In the genomic region with DNA sequence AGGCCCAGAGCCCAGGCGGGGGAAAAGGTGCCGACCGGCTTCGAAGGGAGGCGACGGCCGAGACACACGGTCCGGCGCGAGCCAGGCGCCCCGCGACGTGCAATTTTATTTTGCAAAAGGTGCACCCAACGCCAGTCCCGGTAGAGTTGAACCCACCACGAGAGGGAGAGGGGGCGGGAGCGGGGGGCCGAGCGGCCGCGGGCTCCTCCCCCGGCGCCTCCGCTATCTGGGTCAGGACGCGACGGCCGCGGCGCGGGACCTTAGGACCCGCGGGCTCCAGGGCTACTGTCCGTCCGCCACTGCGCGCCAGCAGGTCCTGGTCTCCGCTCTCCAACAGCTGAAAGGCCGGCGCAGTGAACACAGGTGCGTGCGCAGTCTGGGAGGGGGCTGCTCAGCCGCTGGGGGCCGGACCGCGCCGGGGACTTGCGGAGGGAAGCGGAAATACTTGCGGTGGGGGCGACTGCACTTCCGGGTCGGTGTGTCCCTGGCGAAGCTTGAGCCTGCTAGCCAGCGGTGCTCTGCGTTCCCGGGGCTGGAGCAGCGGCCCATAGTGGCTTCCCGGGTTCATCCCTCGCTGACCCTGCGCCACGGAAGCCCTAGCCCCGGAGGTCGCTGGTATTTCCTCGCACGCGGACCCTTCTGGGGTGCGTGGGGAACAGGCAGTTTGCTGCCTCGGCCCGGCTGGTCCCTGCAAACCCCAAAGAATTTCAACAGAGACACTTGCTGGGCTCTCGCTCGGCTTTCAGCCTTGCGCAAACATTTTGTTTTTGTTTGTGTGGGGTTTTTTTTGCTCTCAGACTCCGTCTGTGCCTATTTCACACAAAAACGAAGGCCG, we compare ENCODE assay signal across 1 cellular context.
TF ChIP-seq lines count a peak whose summit lies in the region.

A gene with protein sequence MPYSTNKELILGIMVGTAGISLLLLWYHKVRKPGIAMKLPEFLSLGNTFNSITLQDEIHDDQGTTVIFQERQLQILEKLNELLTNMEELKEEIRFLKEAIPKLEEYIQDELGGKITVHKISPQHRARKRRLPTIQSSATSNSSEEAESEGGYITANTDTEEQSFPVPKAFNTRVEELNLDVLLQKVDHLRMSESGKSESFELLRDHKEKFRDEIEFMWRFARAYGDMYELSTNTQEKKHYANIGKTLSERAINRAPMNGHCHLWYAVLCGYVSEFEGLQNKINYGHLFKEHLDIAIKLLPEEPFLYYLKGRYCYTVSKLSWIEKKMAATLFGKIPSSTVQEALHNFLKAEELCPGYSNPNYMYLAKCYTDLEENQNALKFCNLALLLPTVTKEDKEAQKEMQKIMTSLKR (plus strand): TSS at position 225 of the 835 bp plus-strand sequence. CDS start 3,991 bp downstream, outside the sequence.

TF ChIP-seq in HepG2, 621 proteins besides CTCF, POLR2A, EP300 and RAD21 (continued from another document and continues in another):
- TF ChIP-seq ZNF407 (CRISPR knock-in tag; IDR thresholded peaks at IDR 0.05; ENCODE audit: not compliant biosample characterization) (peak; percentile 87), GABPA (IDR thresholded peaks at IDR 0.05; ENCODE audit: low read depth, low read length) (peak; percentile 99), GABPA (CRISPR knock-in tag; IDR thresholded peaks at IDR 0.05; ENCODE audit: low read depth) (peak; percentile 98), ZNF772 (CRISPR knock-in tag; IDR thresholded peaks at IDR 0.05) (peak; percentile 95), MTF2 (CRISPR knock-in tag; IDR thresholded peaks at IDR 0.05; ENCODE audit: borderline replicate concordance) (peak; percentile 98), JUNB (CRISPR knock-in tag; IDR thresholded peaks at IDR 0.05; ENCODE audit: borderline replicate concordance) (no peak), GTF3A (CRISPR knock-in tag; conservative IDR thresholded peaks at IDR 0.05) (peak; percentile 79; the same call in 1 of the 2 replicates), ZFP36L2 (CRISPR knock-in tag; IDR thresholded peaks at IDR 0.05) (no peak), ZNF326 (CRISPR knock-in tag; IDR thresholded peaks at IDR 0.05; ENCODE audit: borderline replicate concordance) (no peak), SP2 (CRISPR knock-in tag; IDR thresholded peaks at IDR 0.05) (peak; percentile 69), FOXA1 (IDR thresholded peaks at IDR 0.05) (no peak), FOXA1 (CRISPR knock-in tag; IDR thresholded peaks at IDR 0.05) (peak; percentile 48), KAT8 (CRISPR knock-in tag; IDR thresholded peaks at IDR 0.05) (peak; percentile 98), IRF9 (CRISPR knock-in tag; IDR thresholded peaks at IDR 0.05; ENCODE audit: borderline replicate concordance) (no peak; the same call in 1 of the 2 replicates), CREM (IDR thresholded peaks at IDR 0.05) (peak; percentile 55; the same call in 1 of the 2 replicates), CREM (CRISPR knock-in tag; IDR thresholded peaks at IDR 0.05) (no peak), CCDC6 (CRISPR knock-in tag; IDR thresholded peaks at IDR 0.05) (peak; percentile 85), ZNF720 (CRISPR knock-in tag; IDR thresholded peaks at IDR 0.05) (no peak), MAZ (IDR thresholded peaks at IDR 0.05; ENCODE audit: borderline replicate concordance, low read depth, low read length) (peak; percentile 99), MAZ (CRISPR knock-in tag; IDR thresholded peaks at IDR 0.05; ENCODE audit: low read depth) (peak; percentile 99), GATAD1 (CRISPR knock-in tag; IDR thresholded peaks at IDR 0.05) (peak; percentile 86), SAFB2 (CRISPR knock-in tag; IDR thresholded peaks at IDR 0.05; ENCODE audit: borderline replicate concordance, low read depth) (peak; percentile 84; the same call in 1 of the 2 replicates), ZNF773 (CRISPR knock-in tag; IDR thresholded peaks at IDR 0.05; ENCODE audit: borderline replicate concordance) (peak; percentile 86; the same call in 1 of the 2 replicates), ERF (CRISPR knock-in tag; IDR thresholded peaks at IDR 0.05) (peak; percentile 86; the same call in 1 of the 2 replicates), MYC (CRISPR knock-in tag; IDR thresholded peaks at IDR 0.05; ENCODE audit: borderline replicate concordance) (peak; percentile 95), SMAD1 (CRISPR knock-in tag; IDR thresholded peaks at IDR 0.05; ENCODE audit: borderline replicate concordance, low read depth) (peak; percentile 95), ATF7-NPFF (CRISPR knock-in tag; IDR thresholded peaks at IDR 0.05; ENCODE audit: low read depth) (peak; percentile 97; the same call in 1 of the 2 replicates), ZSCAN31 (CRISPR knock-in tag; IDR thresholded peaks at IDR 0.05; ENCODE audit: low read depth) (peak; percentile 94), GABPB1 (CRISPR knock-in tag; IDR thresholded peaks at IDR 0.05) (peak; percentile 99), ZNF614 (CRISPR knock-in tag; IDR thresholded peaks at IDR 0.05; ENCODE audit: borderline replicate concordance) (peak; percentile 90), PHF21A (CRISPR knock-in tag; IDR thresholded peaks at IDR 0.05) (peak; percentile 95), ZSCAN9 (CRISPR knock-in tag; IDR thresholded peaks at IDR 0.05; ENCODE audit: borderline replicate concordance) (peak; percentile 73; the same call in 1 of the 2 replicates), NFE2L2 (IDR thresholded peaks at IDR 0.05; ENCODE audit: low read length) (no peak), ZNF256 (CRISPR knock-in tag; conservative IDR thresholded peaks at IDR 0.05) (peak; percentile 88), ZC3H13 (CRISPR knock-in tag; IDR thresholded peaks at IDR 0.05) (peak; percentile 93; the same call in 1 of the 2 replicates), HIVEP1 (CRISPR knock-in tag; IDR thresholded peaks at IDR 0.05) (peak; percentile 92)
- TF ChIP-seq, protein P1, sequence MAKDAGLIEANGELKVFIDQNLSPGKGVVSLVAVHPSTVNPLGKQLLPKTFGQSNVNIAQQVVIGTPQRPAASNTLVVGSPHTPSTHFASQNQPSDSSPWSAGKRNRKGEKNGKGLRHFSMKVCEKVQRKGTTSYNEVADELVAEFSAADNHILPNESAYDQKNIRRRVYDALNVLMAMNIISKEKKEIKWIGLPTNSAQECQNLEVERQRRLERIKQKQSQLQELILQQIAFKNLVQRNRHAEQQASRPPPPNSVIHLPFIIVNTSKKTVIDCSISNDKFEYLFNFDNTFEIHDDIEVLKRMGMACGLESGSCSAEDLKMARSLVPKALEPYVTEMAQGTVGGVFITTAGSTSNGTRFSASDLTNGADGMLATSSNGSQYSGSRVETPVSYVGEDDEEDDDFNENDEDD (CRISPR knock-in tag; IDR thresholded peaks at IDR 0.05; ENCODE audit: borderline replicate concordance), result peak; percentile 68; the same call in 1 of the 2 replicates
- TF ChIP-seq, protein P2, sequence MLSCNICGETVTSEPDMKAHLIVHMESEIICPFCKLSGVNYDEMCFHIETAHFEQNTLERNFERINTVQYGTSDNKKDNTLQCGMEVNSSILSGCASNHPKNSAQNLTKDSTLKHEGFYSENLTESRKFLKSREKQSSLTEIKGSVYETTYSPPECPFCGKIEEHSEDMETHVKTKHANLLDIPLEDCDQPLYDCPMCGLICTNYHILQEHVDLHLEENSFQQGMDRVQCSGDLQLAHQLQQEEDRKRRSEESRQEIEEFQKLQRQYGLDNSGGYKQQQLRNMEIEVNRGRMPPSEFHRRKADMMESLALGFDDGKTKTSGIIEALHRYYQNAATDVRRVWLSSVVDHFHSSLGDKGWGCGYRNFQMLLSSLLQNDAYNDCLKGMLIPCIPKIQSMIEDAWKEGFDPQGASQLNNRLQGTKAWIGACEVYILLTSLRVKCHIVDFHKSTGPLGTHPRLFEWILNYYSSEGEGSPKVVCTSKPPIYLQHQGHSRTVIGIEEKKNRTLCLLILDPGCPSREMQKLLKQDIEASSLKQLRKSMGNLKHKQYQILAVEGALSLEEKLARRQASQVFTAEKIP (CRISPR knock-in tag; IDR thresholded peaks at IDR 0.05; ENCODE audit: borderline replicate concordance), result no peak
- TF ChIP-seq, protein P3, sequence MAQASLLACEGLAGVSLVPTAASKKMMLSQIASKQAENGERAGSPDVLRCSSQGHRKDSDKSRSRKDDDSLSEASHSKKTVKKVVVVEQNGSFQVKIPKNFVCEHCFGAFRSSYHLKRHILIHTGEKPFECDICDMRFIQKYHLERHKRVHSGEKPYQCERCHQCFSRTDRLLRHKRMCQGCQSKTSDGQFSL (CRISPR knock-in tag; IDR thresholded peaks at IDR 0.05), result peak; percentile 60; the same call in 1 of the 2 replicates
- TF ChIP-seq, protein P4, sequence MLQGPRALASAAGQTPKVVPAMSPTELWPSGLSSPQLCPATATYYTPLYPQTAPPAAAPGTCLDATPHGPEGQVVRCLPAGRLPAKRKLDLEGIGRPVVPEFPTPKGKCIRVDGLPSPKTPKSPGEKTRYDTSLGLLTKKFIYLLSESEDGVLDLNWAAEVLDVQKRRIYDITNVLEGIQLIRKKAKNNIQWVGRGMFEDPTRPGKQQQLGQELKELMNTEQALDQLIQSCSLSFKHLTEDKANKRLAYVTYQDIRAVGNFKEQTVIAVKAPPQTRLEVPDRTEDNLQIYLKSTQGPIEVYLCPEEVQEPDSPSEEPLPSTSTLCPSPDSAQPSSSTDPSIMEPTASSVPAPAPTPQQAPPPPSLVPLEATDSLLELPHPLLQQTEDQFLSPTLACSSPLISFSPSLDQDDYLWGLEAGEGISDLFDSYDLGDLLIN (CRISPR knock-in tag; IDR thresholded peaks at IDR 0.05; ENCODE audit: borderline replicate concordance), result 0 out of 2 replicates have a peak, but pooled peaks have one; percentile 77
- TF ChIP-seq, protein P5, sequence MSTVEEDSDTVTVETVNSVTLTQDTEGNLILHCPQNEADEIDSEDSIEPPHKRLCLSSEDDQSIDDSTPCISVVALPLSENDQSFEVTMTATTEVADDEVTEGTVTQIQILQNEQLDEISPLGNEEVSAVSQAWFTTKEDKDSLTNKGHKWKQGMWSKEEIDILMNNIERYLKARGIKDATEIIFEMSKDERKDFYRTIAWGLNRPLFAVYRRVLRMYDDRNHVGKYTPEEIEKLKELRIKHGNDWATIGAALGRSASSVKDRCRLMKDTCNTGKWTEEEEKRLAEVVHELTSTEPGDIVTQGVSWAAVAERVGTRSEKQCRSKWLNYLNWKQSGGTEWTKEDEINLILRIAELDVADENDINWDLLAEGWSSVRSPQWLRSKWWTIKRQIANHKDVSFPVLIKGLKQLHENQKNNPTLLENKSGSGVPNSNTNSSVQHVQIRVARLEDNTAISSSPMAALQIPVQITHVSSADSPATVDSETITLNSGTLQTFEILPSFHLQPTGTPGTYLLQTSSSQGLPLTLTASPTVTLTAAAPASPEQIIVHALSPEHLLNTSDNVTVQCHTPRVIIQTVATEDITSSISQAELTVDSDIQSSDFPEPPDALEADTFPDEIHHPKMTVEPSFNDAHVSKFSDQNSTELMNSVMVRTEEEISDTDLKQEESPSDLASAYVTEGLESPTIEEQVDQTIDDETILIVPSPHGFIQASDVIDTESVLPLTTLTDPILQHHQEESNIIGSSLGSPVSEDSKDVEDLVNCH (CRISPR knock-in tag; IDR thresholded peaks at IDR 0.05), result peak; percentile 88; the same call in 1 of the 2 replicates
